ENCODE assay signal across 2 cellular contexts in genomic region chr11:34827239-34827638, GRCh38.
TF ChIP-seq lines count a peak whose summit lies in the region.

No MANE protein-coding gene starts in this region.

TF ChIP-seq in GM12878, 131 proteins besides CTCF, POLR2A, EP300 and RAD21 (continued from another document):
- no peak for TF ChIP-seq BCLAF1 (IDR thresholded peaks at IDR 0.05)
- TF ChIP-seq JUNB (IDR thresholded peaks at IDR 0.05), result no peak
- TF ChIP-seq MYB (IDR thresholded peaks at IDR 0.05; ENCODE audit: borderline replicate concordance, low read depth, low read length), result no peak
- TF ChIP-seq ZNF207 (IDR thresholded peaks at IDR 0.05; ENCODE audit: borderline replicate concordance), result no peak
- TF ChIP-seq ZNF24 (IDR thresholded peaks at IDR 0.05), result no peak
- TF ChIP-seq ZSCAN29 (IDR thresholded peaks at IDR 0.05), result no peak

TF ChIP-seq in GM23338, 12 proteins besides CTCF, POLR2A, EP300 and RAD21:
- no peak for TF ChIP-seq ZNF462 (CRISPR knock-in tag; IDR thresholded peaks at IDR 0.05)
- no peak for TF ChIP-seq ETS1 (IDR thresholded peaks at IDR 0.05)
- TF ChIP-seq NANOG (IDR thresholded peaks at IDR 0.05; ENCODE audit: borderline replicate concordance), result no peak
- no peak for TF ChIP-seq CREB1 (CRISPR knock-in tag; IDR thresholded peaks at IDR 0.05; ENCODE audit: low read depth)
- TF ChIP-seq REST (IDR thresholded peaks at IDR 0.05; ENCODE audit: unreplicated experiment), result no peak
- TF ChIP-seq EZH2phosphoT487 (IDR thresholded peaks at IDR 0.05; ENCODE audit: unreplicated experiment), result no peak
- TF ChIP-seq ZNF331 (CRISPR knock-in tag; IDR thresholded peaks at IDR 0.05; ENCODE audit: low read depth), result no peak
- TF ChIP-seq ZNF114 (CRISPR knock-in tag; IDR thresholded peaks at IDR 0.05), result no peak
- TF ChIP-seq STAT1 (IDR thresholded peaks at IDR 0.05; ENCODE audit: unreplicated experiment), result no peak
- no peak for TF ChIP-seq EZH2 (IDR thresholded peaks at IDR 0.05; ENCODE audit: low read depth, unreplicated experiment)
- no peak for TF ChIP-seq JUNB (IDR thresholded peaks at IDR 0.05; ENCODE audit: unreplicated experiment)
- TF ChIP-seq POLR2AphosphoS5 (IDR thresholded peaks at IDR 0.05; ENCODE audit: low read depth), result no peak
